23 cellular contexts compared by ENCODE assay signal in the genomic region with DNA sequence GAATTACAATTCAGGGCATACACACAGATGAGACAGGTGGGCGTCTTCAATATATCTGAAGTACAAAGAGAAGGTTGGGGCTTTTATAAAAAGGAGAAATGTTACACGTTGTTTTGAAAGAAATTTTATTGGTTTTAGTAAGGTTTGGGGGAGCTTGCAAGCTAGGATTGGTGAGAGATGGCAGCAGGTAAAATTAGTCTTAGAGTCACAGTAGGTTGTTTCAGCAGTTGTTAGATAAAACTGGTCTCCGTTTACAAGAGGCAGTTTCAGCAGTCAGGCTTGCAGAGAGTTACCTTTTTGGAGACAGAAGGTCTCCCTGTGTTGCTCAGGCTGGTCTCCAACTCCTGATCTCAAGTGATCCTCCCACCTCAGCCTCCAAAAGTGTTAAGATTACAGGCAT. TPM values are rescaled to one million over a fixed set of nuclear protein-coding genes. Genes with fewer than 3 reads are reported as not detected.
DNase-seq lines count a peak whose midpoint lies in the region; ATAC-seq and TF ChIP-seq lines count a peak whose summit lies in the region.
"Had no signal": no experiment of that assay in that cellular context is flagged by ENCODE, and none has a peak within 500 bp of the region (broad histone marks: within the 10 kb centered on the region; RNA-seq: fewer than 3 reads in every experiment).

No MANE protein-coding gene starts in this region.

- H3K27ac ChIP-seq in left lung: no peak overlapping the region
- H3K27ac ChIP-seq: A549; BLaER1 treated with 17β-estradiol and CSF1 and Interleukin-3, amounts not matched to agents 10 nM and 100 nM had no signal

- DNase-seq in activated naive CD8-positive, alpha-beta T cell treated with anti-CD3 and anti-CD28 coated beads for 36 hours: no peak
- no peak for DNase-seq in activated naive CD8-positive, alpha-beta T cell treated with anti-CD3 and anti-CD28 coated beads, Interleukin-2, amount 50 U/mL, for 24 hours
- peak; percentile 13 for DNase-seq in NCI-H69 (lab: John Stamatoyannopoulos, UW)
- no peak for DNase-seq in neural crest cell (ENCODE audit: low read depth, low spot score)
- no peak for DNase-seq in HUDEP-2 (lab: John Stamatoyannopoulos, UW; ENCODE audit: unreplicated experiment in 76 of 76)
- DNase-seq in activated CD4-positive, CD25-positive, alpha-beta regulatory T cell (lab: John Stamatoyannopoulos, UW): no peak
- no peak for DNase-seq in left lung
- DNase-seq: 8988T; ACHN; AML-193; BE2C; Calu3; CD4-positive, alpha-beta memory T cell; COR-L47; DMS53; DMS79 treated with DMSO at 0.1 percent for 48 hours had no signal

- H3K9me3 Mint-ChIP-seq in activated naive CD8-positive, alpha-beta T cell treated with anti-CD3 and anti-CD28 coated beads for 36 hours: no peaks in the 10 kb centered on the region
- H3K9me3 Mint-ChIP-seq in activated naive CD8-positive, alpha-beta T cell treated with anti-CD3 and anti-CD28 coated beads, Interleukin-2, amount 50 U/mL, for 24 hours: no peaks in the 10 kb centered on the region
- H3K9me3 Mint-ChIP-seq in neural crest cell: no peaks in the 10 kb centered on the region
- H3K9me3 Mint-ChIP-seq: CD4-positive, alpha-beta memory T cell had no signal

- peak overlapping the region; percentile 43 for H3K27ac Mint-ChIP-seq in activated naive CD8-positive, alpha-beta T cell treated with anti-CD3 and anti-CD28 coated beads for 36 hours
- H3K27ac Mint-ChIP-seq in activated naive CD8-positive, alpha-beta T cell treated with anti-CD3 and anti-CD28 coated beads, Interleukin-2, amount 50 U/mL, for 24 hours: no peak overlapping the region
- H3K27ac Mint-ChIP-seq in neural crest cell (ENCODE audit: unreplicated experiment): no peak overlapping the region
- H3K27ac Mint-ChIP-seq: CD4-positive, alpha-beta memory T cell; H9 had no signal

- H3K36me3 ChIP-seq in ES-I3 (ENCODE audit: insufficient read depth, low read length): peaks cover under 1% of the 10 kb centered on the region
- H3K36me3 ChIP-seq in left lung: peaks cover 0 to 3% of the 10 kb centered on the region in 2 donors

- H3K4me1 ChIP-seq in ES-I3 (ENCODE audit: insufficient read depth, low read length) (no peaks in the 10 kb centered on the region), left lung (peaks cover 14 to 15% of the 10 kb centered on the region in 2 donors)
- H3K4me1 ChIP-seq: BE2C had no signal

- peak overlapping the region; percentile 36; the same call in 1 of the 2 replicates for H3K9ac ChIP-seq in ES-I3 (ENCODE audit: low read depth, low read length)
- H3K9ac ChIP-seq: BLaER1 treated with 17β-estradiol and CSF1 and Interleukin-3, amounts not matched to agents 10 nM and 100 nM had no signal

- peaks cover 5% of the 10 kb centered on the region for H3K36me3 Mint-ChIP-seq in activated naive CD8-positive, alpha-beta T cell treated with anti-CD3 and anti-CD28 coated beads for 36 hours
- peaks cover 8% of the 10 kb centered on the region for H3K36me3 Mint-ChIP-seq in activated naive CD8-positive, alpha-beta T cell treated with anti-CD3 and anti-CD28 coated beads, Interleukin-2, amount 50 U/mL, for 24 hours (ENCODE audit: low read depth)
- H3K36me3 Mint-ChIP-seq in neural crest cell (ENCODE audit: low read depth): no peaks in the 10 kb centered on the region

- no peak for ATAC-seq in activated naive CD8-positive, alpha-beta T cell treated with anti-CD3 and anti-CD28 coated beads, Interleukin-2, amount 50 U/mL, for 24 hours
- ATAC-seq in left lung: no peak
- ATAC-seq: A549, HCT116 had no signal

- H3K4me1 Mint-ChIP-seq in activated naive CD8-positive, alpha-beta T cell treated with anti-CD3 and anti-CD28 coated beads for 36 hours: peaks cover 18% of the 10 kb centered on the region
- H3K4me1 Mint-ChIP-seq in activated naive CD8-positive, alpha-beta T cell treated with anti-CD3 and anti-CD28 coated beads, Interleukin-2, amount 50 U/mL, for 24 hours: peaks cover 23% of the 10 kb centered on the region
- H3K4me1 Mint-ChIP-seq in neural crest cell: peaks cover 13% of the 10 kb centered on the region

- peaks cover 5% of the 10 kb centered on the region for H3K27me3 Mint-ChIP-seq in activated naive CD8-positive, alpha-beta T cell treated with anti-CD3 and anti-CD28 coated beads for 36 hours
- peaks cover 11% of the 10 kb centered on the region for H3K27me3 Mint-ChIP-seq in activated naive CD8-positive, alpha-beta T cell treated with anti-CD3 and anti-CD28 coated beads, Interleukin-2, amount 50 U/mL, for 24 hours
- H3K27me3 Mint-ChIP-seq in neural crest cell (ENCODE audit: low read depth): peaks cover 26% of the 10 kb centered on the region

- H3K4me3 Mint-ChIP-seq in activated naive CD8-positive, alpha-beta T cell treated with anti-CD3 and anti-CD28 coated beads for 36 hours: no peak overlapping the region
- no peak overlapping the region for H3K4me3 Mint-ChIP-seq in activated naive CD8-positive, alpha-beta T cell treated with anti-CD3 and anti-CD28 coated beads, Interleukin-2, amount 50 U/mL, for 24 hours
- H3K4me3 Mint-ChIP-seq in neural crest cell: peak overlapping the region; percentile 44
- H3K4me3 Mint-ChIP-seq: H9 had no signal

- H3K4me3 ChIP-seq in left lung: no peak overlapping the region
- H3K4me3 ChIP-seq: A549; BLaER1 treated with 17β-estradiol and CSF1 and Interleukin-3, amounts not matched to agents 10 nM and 100 nM had no signal

- H3K27me3 ChIP-seq in left lung: peaks cover 0 to 20% of the 10 kb centered on the region in 2 donors
- H3K27me3 ChIP-seq: BE2C; BLaER1 treated with 17β-estradiol and CSF1 and Interleukin-3, amounts not matched to agents 10 nM and 100 nM had no signal

- intact Hi-C loops in left lung (cut with DNase I): loop anchor here in 1 of 2 donors (10.0 kb wide), 1 partner anchor 93 kb away; the partner anchor contains the start of gene SERGEF

- H3K9me3 ChIP-seq in ES-I3 (ENCODE audit: control insufficient read depth, insufficient read depth, low read length) (no peaks in the 10 kb centered on the region), left lung (no peaks in the 10 kb centered on the region)
- H3K9me3 ChIP-seq: A549; BE2C; BLaER1 treated with 17β-estradiol and CSF1 and Interleukin-3, amounts not matched to agents 10 nM and 100 nM had no signal

- TF ChIP-seq CTCF in neural crest cell (conservative IDR thresholded peaks at IDR 0.05) (no peak), left lung (IDR thresholded peaks at IDR 0.05) (no peak)

RNA-seq across cellular contexts. Expression of gene SAAL1, which starts 2.4 kb away (rescaled TPM):
- 10 to 100 TPM; 52.2 to 52.4 TPM for total RNA-seq in activated naive CD8-positive, alpha-beta T cell treated with anti-CD3 and anti-CD28 coated beads for 36 hours
- total RNA-seq in neural crest cell: 50.2 and 56.4 TPM in 2 replicates
- total RNA-seq in left lung: 10 to 100 TPM in 1 of 2 donors, 1 to 10 TPM in 1; 9.5 to 13.7 TPM

RNA-seq across cellular contexts. Expression of gene MRGPRX3, which starts 24.1 kb away (rescaled TPM):
- total RNA-seq in activated naive CD8-positive, alpha-beta T cell treated with anti-CD3 and anti-CD28 coated beads for 36 hours: not detected
- total RNA-seq in neural crest cell (0.14 TPM in 1 of 2 replicates, not detected in the other), left lung (under 1 TPM; 0.15 to 0.21 TPM)
- total RNA-seq: Calu3; CD4-positive, alpha-beta memory T cell; Daoy; H1; H9 had no signal
